ENCODE assay signal across 8 cellular contexts in the genomic region with DNA sequence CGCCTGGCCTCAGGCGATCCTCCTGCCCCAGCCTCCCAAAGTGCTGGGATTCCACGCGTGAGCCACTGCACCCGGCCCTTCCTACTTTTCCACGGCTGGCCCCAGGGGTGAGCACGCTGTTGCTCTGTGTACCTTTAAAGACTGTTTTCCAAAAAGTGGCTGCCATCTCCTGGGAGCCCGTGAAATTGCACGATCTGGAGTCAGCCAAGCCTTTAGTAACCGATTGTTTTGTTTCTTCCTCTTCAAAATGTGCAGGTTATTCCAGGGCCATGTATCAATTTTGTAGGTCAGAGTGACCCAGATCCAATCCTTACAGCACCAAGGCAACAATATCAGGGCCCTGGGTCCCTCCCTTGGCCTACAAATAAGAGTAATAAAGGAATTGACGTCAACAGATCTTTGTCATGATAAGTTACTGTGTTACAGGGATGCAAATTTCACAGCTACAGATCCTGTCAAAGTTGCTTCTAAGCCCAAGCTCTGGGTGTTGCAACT.
DNase-seq lines count a peak whose midpoint lies in the region; ATAC-seq and TF ChIP-seq lines count a peak whose summit lies in the region.

No MANE protein-coding gene starts in this region.

- H3K4me1 Mint-ChIP-seq in activated CD4-positive, alpha-beta T cell treated with anti-CD3 and anti-CD28 coated beads, Interleukin-2, amount 10 ng/mL, durations not matched to agents 24 days and 14 days: peaks cover 7% of the 10 kb centered on the region
- H3K4me1 Mint-ChIP-seq in effector memory CD8-positive, alpha-beta T cell (ENCODE audit: low read depth in 2 of 2): peaks cover 14 to 15% of the 10 kb centered on the region in 2 donors

- H3K4me1 ChIP-seq in HEK293 (ENCODE audit: control insufficient read depth, insufficient read depth, low read length) (peaks cover 3% of the 10 kb centered on the region; the same call in 1 of the 2 replicates), vagina (peaks cover 27% of the 10 kb centered on the region)

- H3K27me3 Mint-ChIP-seq in activated CD4-positive, alpha-beta T cell treated with anti-CD3 and anti-CD28 coated beads, Interleukin-2, amount 10 ng/mL, durations not matched to agents 24 days and 14 days: peaks cover 28% of the 10 kb centered on the region
- H3K27me3 Mint-ChIP-seq in effector memory CD8-positive, alpha-beta T cell: peaks cover 45 to 57% of the 10 kb centered on the region in 2 donors

- no peaks in the 10 kb centered on the region for H3K79me2 ChIP-seq in SU-DHL-6 (ENCODE audit: insufficient read depth, low read length)

- no peaks in the 10 kb centered on the region for H3K9me3 ChIP-seq in HEK293 (ENCODE audit: control insufficient read depth, insufficient read depth, low read depth, low read length)
- H3K9me3 ChIP-seq in SU-DHL-6 (ENCODE audit: insufficient read depth, low read length): no peaks in the 10 kb centered on the region
- H3K9me3 ChIP-seq in vagina: no peaks in the 10 kb centered on the region

- H3K9me3 Mint-ChIP-seq in activated CD4-positive, alpha-beta T cell treated with anti-CD3 and anti-CD28 coated beads, Interleukin-2, amount 10 ng/mL, durations not matched to agents 24 days and 14 days: no peaks in the 10 kb centered on the region
- H3K9me3 Mint-ChIP-seq in effector memory CD8-positive, alpha-beta T cell: no peaks in the 10 kb centered on the region

- peak overlapping the region; percentile 68 for H3K27ac Mint-ChIP-seq in activated CD4-positive, alpha-beta T cell treated with anti-CD3 and anti-CD28 coated beads, Interleukin-2, amount 10 ng/mL, durations not matched to agents 24 days and 14 days
- peak overlapping the region; percentile 73 to 88 for H3K27ac Mint-ChIP-seq in effector memory CD8-positive, alpha-beta T cell

- TF ChIP-seq POLR2A in vagina (IDR thresholded peaks at IDR 0.05): no peak

- H3K4me3 ChIP-seq in HEK293 (ENCODE audit: low read depth, low read length) (no peak overlapping the region), SU-DHL-6 (ENCODE audit: insufficient read depth, low read length, poor library complexity, severe bottlenecking) (no peak overlapping the region), vagina (no peak overlapping the region)

- H3K4me3 Mint-ChIP-seq in activated CD4-positive, alpha-beta T cell treated with anti-CD3 and anti-CD28 coated beads, Interleukin-2, amount 10 ng/mL, durations not matched to agents 24 days and 14 days: no peak overlapping the region
- peak overlapping the region in 1 of 2 donors; percentile 31 for H3K4me3 Mint-ChIP-seq in effector memory CD8-positive, alpha-beta T cell

- peak; percentile 77 for DNase-seq in activated CD4-positive, alpha-beta T cell treated with anti-CD3 and anti-CD28 coated beads, Interleukin-2, amount 10 ng/mL, durations not matched to agents 24 days and 14 days
- no peak for DNase-seq in activated CD4-positive, alpha-beta T cell treated with anti-CD3 and anti-CD28 coated beads for 1 hour
- DNase-seq in NCI-H1105 (lab: John Stamatoyannopoulos, UW): peak; percentile 52
- DNase-seq in effector memory CD8-positive, alpha-beta T cell: peak in 2 of 3 experiments; percentile 5 to 13
- DNase-seq in lung microvascular endothelial cell (ENCODE audit: low read depth in 2 of 2): peak; percentile 45 to 69
- peak in 1 of 2 donors; percentile 96 for DNase-seq in vagina (ENCODE audit: extremely low spot score in 2 of 2)

- peak; percentile 87 for ATAC-seq in effector memory CD8-positive, alpha-beta T cell (replicated peaks)

- H3F3A ChIP-seq in SU-DHL-6 (ENCODE audit: insufficient read depth): no peaks in the 10 kb centered on the region

- no peaks in the 10 kb centered on the region for H4K20me1 ChIP-seq in SU-DHL-6 (ENCODE audit: low read depth, low read length)

- H3K36me3 Mint-ChIP-seq in activated CD4-positive, alpha-beta T cell treated with anti-CD3 and anti-CD28 coated beads, Interleukin-2, amount 10 ng/mL, durations not matched to agents 24 days and 14 days (ENCODE audit: low read depth): no peaks in the 10 kb centered on the region
- H3K36me3 Mint-ChIP-seq in effector memory CD8-positive, alpha-beta T cell (ENCODE audit: insufficient read depth): peaks cover 3% of the 10 kb centered on the region

- H3K27me3 ChIP-seq in SU-DHL-6 (ENCODE audit: low read length) (no peaks in the 10 kb centered on the region), vagina (no peaks in the 10 kb centered on the region)

- H2AFZ ChIP-seq in SU-DHL-6 (ENCODE audit: low read depth, low read length, severe bottlenecking): no peak overlapping the region

- intact Hi-C loops in activated CD4-positive, alpha-beta T cell treated with anti-CD3 and anti-CD28 coated beads, Interleukin-2, amount 10 ng/mL, durations not matched to agents 24 days and 14 days (cut with micrococcal nuclease): loop anchor here (1.0 kb wide), 1 partner anchor 287 kb away; no protein-coding TSS in a partner anchor
- intact Hi-C loops in vagina (cut with DNase I): loop anchor here (5.0 kb wide), 1 partner anchor 284 kb away; no protein-coding TSS in a partner anchor

- no peak overlapping the region for H3K9ac ChIP-seq in SU-DHL-6 (ENCODE audit: low read length)

- no peak overlapping the region for H3K4me2 ChIP-seq in SU-DHL-6 (ENCODE audit: low read depth, low read length, poor library complexity, severe bottlenecking)

- TF ChIP-seq CTCF in HEK293 (tag by site-specific recombination; IDR thresholded peaks at IDR 0.05): peak; percentile 50; the same call in 1 of the 2 replicates
- peak; percentile 42 for TF ChIP-seq CTCF in SU-DHL-6 (IDR thresholded peaks at IDR 0.05; ENCODE audit: insufficient read depth, low read length, poor library complexity, severe bottlenecking)
- peak; percentile 26 to 68 (median 52) for TF ChIP-seq CTCF in vagina (IDR thresholded peaks at IDR 0.05)

- POLR2A ChIA-PET in HEK293 (lab: Yijun Ruan, JAX): no interaction called here

- no peaks in the 10 kb centered on the region for H3K9me2 ChIP-seq in SU-DHL-6 (replicated peaks; ENCODE audit: insufficient read depth, low read length)

- H3K27ac ChIP-seq in HEK293 (ENCODE audit: extremely low read depth, low read depth, low read length) (0 out of 2 replicates have a peak overlapping the region, but pooled peaks have one; percentile 24), SU-DHL-6 (ENCODE audit: low read depth, low read length) (no peak overlapping the region), vagina (peak overlapping the region; percentile 88)

- H3K36me3 ChIP-seq in HEK293 (ENCODE audit: control insufficient read depth in 2 of 2, insufficient read depth in 1 of 2, low read length in 2 of 2) (no peaks in the 10 kb centered on the region), SU-DHL-6 (ENCODE audit: low read length) (no peaks in the 10 kb centered on the region), vagina (no peaks in the 10 kb centered on the region)

- CTCF ChIA-PET in HEK293 (lab: Yijun Ruan, JAX): interaction anchor here (0.6 to 8.4 kb wide), 17 partner anchors 15 to 335 kb away, joined by 3 to 99 read pairs (median 4); no protein-coding TSS in a partner anchor

TF ChIP-seq in HEK293, 187 proteins besides CTCF, POLR2A, EP300 and RAD21:
- TF ChIP-seq, protein P1, sequence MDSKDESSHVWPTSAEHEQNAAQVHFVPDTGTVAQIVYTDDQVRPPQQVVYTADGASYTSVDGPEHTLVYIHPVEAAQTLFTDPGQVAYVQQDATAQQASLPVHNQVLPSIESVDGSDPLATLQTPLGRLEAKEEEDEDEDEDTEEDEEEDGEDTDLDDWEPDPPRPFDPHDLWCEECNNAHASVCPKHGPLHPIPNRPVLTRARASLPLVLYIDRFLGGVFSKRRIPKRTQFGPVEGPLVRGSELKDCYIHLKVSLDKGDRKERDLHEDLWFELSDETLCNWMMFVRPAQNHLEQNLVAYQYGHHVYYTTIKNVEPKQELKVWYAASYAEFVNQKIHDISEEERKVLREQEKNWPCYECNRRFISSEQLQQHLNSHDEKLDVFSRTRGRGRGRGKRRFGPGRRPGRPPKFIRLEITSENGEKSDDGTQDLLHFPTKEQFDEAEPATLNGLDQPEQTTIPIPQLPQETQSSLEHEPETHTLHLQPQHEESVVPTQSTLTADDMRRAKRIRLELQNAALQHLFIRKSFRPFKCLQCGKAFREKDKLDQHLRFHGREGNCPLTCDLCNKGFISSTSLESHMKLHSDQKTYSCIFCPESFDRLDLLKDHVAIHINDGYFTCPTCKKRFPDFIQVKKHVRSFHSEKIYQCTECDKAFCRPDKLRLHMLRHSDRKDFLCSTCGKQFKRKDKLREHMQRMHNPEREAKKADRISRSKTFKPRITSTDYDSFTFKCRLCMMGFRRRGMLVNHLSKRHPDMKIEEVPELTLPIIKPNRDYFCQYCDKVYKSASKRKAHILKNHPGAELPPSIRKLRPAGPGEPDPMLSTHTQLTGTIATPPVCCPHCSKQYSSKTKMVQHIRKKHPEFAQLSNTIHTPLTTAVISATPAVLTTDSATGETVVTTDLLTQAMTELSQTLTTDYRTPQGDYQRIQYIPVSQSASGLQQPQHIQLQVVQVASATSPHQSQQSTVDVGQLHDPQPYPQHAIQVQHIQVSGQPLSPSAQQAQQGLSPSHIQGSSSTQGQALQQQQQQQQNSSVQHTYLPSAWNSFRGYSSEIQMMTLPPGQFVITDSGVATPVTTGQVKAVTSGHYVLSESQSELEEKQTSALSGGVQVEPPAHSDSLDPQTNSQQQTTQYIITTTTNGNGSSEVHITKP (tag by site-specific recombination; IDR thresholded peaks at IDR 0.05): no peak
- TF ChIP-seq SCRT2 (tag by site-specific recombination; IDR thresholded peaks at IDR 0.05) (peak; percentile 62; the same call in 1 of the 2 replicates), KLF8 (tag by site-specific recombination; IDR thresholded peaks at IDR 0.05) (no peak), ZNF654 (tag by site-specific recombination; IDR thresholded peaks at IDR 0.05; ENCODE audit: low read depth) (peak; percentile 55), ZNF629 (tag by site-specific recombination; IDR thresholded peaks at IDR 0.05) (peak; percentile 52; the same call in 1 of the 2 replicates), SCRT1 (tag by site-specific recombination; IDR thresholded peaks at IDR 0.05; ENCODE audit: borderline replicate concordance) (peak; percentile 26; the same call in 1 of the 2 replicates)
